Comparison of ENCODE assay signal across 1 cellular context in the genomic region with DNA sequence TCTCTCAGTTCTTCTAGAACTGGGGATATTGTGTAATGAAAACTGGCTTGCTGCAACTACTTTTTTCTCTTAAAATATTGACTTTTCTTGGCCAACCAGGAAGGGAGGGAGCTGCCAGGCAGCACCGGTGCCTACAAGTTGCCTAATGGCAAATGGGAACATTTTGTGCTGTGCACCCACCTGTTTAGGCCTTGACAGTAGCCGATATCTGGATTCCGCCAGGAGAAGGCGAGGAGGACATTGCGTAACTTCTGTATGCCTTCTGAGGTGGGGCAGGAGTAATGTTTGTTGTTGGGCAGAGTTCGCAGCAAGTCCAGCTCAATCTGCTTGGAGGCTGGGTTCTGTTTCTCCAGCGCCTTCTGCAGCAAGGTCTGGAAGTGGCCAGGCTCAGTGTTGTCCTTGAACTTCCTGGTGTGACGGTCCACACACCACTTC.
TF ChIP-seq lines count a peak whose summit lies in the region.

No MANE protein-coding gene starts in this region.

TF ChIP-seq in HepG2, 621 proteins besides CTCF, POLR2A, EP300 and RAD21 (continued from another document and continues in another):
- no peak for TF ChIP-seq GTF2F1 (IDR thresholded peaks at IDR 0.05; ENCODE audit: low read length)
- TF ChIP-seq ZNF709 (CRISPR knock-in tag; IDR thresholded peaks at IDR 0.05) = no peak
- no peak for TF ChIP-seq SIN3B (IDR thresholded peaks at IDR 0.05; ENCODE audit: low read length)
- TF ChIP-seq NR2F6 (IDR thresholded peaks at IDR 0.05) = peak; percentile 27; the same call in 1 of the 2 replicates
- peak; percentile 45; the same call in 1 of the 2 replicates for TF ChIP-seq NR2F6 (CRISPR knock-in tag; IDR thresholded peaks at IDR 0.05)
- no peak for TF ChIP-seq ZNF274 (CRISPR knock-in tag; IDR thresholded peaks at IDR 0.05)
- TF ChIP-seq IRF2 (CRISPR knock-in tag; IDR thresholded peaks at IDR 0.05) = no peak
- no peak for TF ChIP-seq ZNF782 (CRISPR knock-in tag; IDR thresholded peaks at IDR 0.05; ENCODE audit: borderline replicate concordance)
- TF ChIP-seq ZNF569 (CRISPR knock-in tag; IDR thresholded peaks at IDR 0.05; ENCODE audit: borderline replicate concordance) = no peak
- no peak for TF ChIP-seq ZNF335 (CRISPR knock-in tag; IDR thresholded peaks at IDR 0.05)
- TF ChIP-seq, protein P1, sequence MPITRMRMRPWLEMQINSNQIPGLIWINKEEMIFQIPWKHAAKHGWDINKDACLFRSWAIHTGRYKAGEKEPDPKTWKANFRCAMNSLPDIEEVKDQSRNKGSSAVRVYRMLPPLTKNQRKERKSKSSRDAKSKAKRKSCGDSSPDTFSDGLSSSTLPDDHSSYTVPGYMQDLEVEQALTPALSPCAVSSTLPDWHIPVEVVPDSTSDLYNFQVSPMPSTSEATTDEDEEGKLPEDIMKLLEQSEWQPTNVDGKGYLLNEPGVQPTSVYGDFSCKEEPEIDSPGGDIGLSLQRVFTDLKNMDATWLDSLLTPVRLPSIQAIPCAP (CRISPR knock-in tag; IDR thresholded peaks at IDR 0.05; ENCODE audit: low read depth) = no peak
- TF ChIP-seq, protein P2, sequence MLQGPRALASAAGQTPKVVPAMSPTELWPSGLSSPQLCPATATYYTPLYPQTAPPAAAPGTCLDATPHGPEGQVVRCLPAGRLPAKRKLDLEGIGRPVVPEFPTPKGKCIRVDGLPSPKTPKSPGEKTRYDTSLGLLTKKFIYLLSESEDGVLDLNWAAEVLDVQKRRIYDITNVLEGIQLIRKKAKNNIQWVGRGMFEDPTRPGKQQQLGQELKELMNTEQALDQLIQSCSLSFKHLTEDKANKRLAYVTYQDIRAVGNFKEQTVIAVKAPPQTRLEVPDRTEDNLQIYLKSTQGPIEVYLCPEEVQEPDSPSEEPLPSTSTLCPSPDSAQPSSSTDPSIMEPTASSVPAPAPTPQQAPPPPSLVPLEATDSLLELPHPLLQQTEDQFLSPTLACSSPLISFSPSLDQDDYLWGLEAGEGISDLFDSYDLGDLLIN (CRISPR knock-in tag; IDR thresholded peaks at IDR 0.05; ENCODE audit: borderline replicate concordance) = no peak
- peak; percentile 62; the same call in 1 of the 2 replicates for TF ChIP-seq ZNF441 (CRISPR knock-in tag; IDR thresholded peaks at IDR 0.05; ENCODE audit: borderline replicate concordance)
- TF ChIP-seq ZNF652 (CRISPR knock-in tag; IDR thresholded peaks at IDR 0.05; ENCODE audit: borderline replicate concordance, low read depth) = no peak
- TF ChIP-seq NFE2L1 (CRISPR knock-in tag; IDR thresholded peaks at IDR 0.05; ENCODE audit: borderline replicate concordance) = no peak
- no peak for TF ChIP-seq CREB1 (IDR thresholded peaks at IDR 0.05)
- TF ChIP-seq CREB1 (CRISPR knock-in tag; IDR thresholded peaks at IDR 0.05) = 0 out of 2 replicates have a peak, but pooled peaks have one; percentile 28
- no peak for TF ChIP-seq ZNF557 (CRISPR knock-in tag; IDR thresholded peaks at IDR 0.05)
- peak; percentile 39; the same call in 1 of the 2 replicates for TF ChIP-seq FOXO1 (CRISPR knock-in tag; IDR thresholded peaks at IDR 0.05)
- TF ChIP-seq FOXK2 (IDR thresholded peaks at IDR 0.05) = no peak
- TF ChIP-seq, protein P3, sequence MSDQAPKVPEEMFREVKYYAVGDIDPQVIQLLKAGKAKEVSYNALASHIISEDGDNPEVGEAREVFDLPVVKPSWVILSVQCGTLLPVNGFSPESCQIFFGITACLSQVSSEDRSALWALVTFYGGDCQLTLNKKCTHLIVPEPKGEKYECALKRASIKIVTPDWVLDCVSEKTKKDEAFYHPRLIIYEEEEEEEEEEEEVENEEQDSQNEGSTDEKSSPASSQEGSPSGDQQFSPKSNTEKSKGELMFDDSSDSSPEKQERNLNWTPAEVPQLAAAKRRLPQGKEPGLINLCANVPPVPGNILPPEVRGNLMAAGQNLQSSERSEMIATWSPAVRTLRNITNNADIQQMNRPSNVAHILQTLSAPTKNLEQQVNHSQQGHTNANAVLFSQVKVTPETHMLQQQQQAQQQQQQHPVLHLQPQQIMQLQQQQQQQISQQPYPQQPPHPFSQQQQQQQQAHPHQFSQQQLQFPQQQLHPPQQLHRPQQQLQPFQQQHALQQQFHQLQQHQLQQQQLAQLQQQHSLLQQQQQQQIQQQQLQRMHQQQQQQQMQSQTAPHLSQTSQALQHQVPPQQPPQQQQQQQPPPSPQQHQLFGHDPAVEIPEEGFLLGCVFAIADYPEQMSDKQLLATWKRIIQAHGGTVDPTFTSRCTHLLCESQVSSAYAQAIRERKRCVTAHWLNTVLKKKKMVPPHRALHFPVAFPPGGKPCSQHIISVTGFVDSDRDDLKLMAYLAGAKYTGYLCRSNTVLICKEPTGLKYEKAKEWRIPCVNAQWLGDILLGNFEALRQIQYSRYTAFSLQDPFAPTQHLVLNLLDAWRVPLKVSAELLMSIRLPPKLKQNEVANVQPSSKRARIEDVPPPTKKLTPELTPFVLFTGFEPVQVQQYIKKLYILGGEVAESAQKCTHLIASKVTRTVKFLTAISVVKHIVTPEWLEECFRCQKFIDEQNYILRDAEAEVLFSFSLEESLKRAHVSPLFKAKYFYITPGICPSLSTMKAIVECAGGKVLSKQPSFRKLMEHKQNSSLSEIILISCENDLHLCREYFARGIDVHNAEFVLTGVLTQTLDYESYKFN (CRISPR knock-in tag; conservative IDR thresholded peaks at IDR 0.05) = peak; percentile 51
- TF ChIP-seq, protein P4, sequence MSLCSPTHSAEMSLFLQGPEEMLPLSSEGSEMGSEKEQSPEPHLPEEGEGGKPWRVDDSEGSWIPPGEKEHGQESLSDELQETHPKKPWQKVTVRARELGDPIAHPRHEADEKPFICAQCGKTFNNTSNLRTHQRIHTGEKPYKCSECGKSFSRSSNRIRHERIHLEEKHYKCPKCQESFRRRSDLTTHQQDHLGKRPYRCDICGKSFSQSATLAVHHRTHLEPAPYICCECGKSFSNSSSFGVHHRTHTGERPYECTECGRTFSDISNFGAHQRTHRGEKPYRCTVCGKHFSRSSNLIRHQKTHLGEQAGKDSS (CRISPR knock-in tag; IDR thresholded peaks at IDR 0.05; ENCODE audit: borderline replicate concordance, low read depth) = no peak
- no peak for TF ChIP-seq ATRX (CRISPR knock-in tag; IDR thresholded peaks at IDR 0.05; ENCODE audit: borderline replicate concordance)
- TF ChIP-seq HOXA5 (CRISPR knock-in tag; IDR thresholded peaks at IDR 0.05) = 0 out of 2 replicates have a peak, but pooled peaks have one; percentile 33
- no peak for TF ChIP-seq KDM1A (CRISPR knock-in tag; IDR thresholded peaks at IDR 0.05)
- no peak for TF ChIP-seq ZKSCAN8 (CRISPR knock-in tag; IDR thresholded peaks at IDR 0.05; ENCODE audit: borderline replicate concordance)
- peak; percentile 57; the same call in 1 of the 2 replicates for TF ChIP-seq ZMYM3 (CRISPR knock-in tag; IDR thresholded peaks at IDR 0.05)
- no peak for TF ChIP-seq ZSCAN21 (CRISPR knock-in tag; IDR thresholded peaks at IDR 0.05; ENCODE audit: borderline replicate concordance)
- no peak for TF ChIP-seq STAT5B (CRISPR knock-in tag; IDR thresholded peaks at IDR 0.05)
- TF ChIP-seq MXD4 (CRISPR knock-in tag; IDR thresholded peaks at IDR 0.05) = no peak
- TF ChIP-seq, protein P5, sequence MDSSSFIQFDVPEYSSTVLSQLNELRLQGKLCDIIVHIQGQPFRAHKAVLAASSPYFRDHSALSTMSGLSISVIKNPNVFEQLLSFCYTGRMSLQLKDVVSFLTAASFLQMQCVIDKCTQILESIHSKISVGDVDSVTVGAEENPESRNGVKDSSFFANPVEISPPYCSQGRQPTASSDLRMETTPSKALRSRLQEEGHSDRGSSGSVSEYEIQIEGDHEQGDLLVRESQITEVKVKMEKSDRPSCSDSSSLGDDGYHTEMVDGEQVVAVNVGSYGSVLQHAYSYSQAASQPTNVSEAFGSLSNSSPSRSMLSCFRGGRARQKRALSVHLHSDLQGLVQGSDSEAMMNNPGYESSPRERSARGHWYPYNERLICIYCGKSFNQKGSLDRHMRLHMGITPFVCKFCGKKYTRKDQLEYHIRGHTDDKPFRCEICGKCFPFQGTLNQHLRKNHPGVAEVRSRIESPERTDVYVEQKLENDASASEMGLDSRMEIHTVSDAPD (CRISPR knock-in tag; IDR thresholded peaks at IDR 0.05) = peak; percentile 100
- TF ChIP-seq CEBPG (CRISPR knock-in tag; IDR thresholded peaks at IDR 0.05) = peak; percentile 98
- no peak for TF ChIP-seq SNRNP70 (IDR thresholded peaks at IDR 0.05; ENCODE audit: low read depth, low read length)
- no peak for TF ChIP-seq KAT2B (IDR thresholded peaks at IDR 0.05; ENCODE audit: borderline replicate concordance, low read depth, low read length)
- TF ChIP-seq, protein P6, sequence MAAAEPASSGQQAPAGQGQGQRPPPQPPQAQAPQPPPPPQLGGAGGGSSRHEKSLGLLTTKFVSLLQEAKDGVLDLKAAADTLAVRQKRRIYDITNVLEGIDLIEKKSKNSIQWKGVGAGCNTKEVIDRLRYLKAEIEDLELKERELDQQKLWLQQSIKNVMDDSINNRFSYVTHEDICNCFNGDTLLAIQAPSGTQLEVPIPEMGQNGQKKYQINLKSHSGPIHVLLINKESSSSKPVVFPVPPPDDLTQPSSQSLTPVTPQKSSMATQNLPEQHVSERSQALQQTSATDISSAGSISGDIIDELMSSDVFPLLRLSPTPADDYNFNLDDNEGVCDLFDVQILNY (CRISPR knock-in tag; conservative IDR thresholded peaks at IDR 0.05) = no peak
- no peak for TF ChIP-seq SP140L (CRISPR knock-in tag; IDR thresholded peaks at IDR 0.05; ENCODE audit: borderline replicate concordance)
- no peak for TF ChIP-seq ZFP90 (CRISPR knock-in tag; IDR thresholded peaks at IDR 0.05; ENCODE audit: borderline replicate concordance)
- TF ChIP-seq ZNF816 (CRISPR knock-in tag; IDR thresholded peaks at IDR 0.05; ENCODE audit: borderline replicate concordance) = no peak
- TF ChIP-seq ZFP62 (CRISPR knock-in tag; IDR thresholded peaks at IDR 0.05) = no peak
- TF ChIP-seq, protein P7, sequence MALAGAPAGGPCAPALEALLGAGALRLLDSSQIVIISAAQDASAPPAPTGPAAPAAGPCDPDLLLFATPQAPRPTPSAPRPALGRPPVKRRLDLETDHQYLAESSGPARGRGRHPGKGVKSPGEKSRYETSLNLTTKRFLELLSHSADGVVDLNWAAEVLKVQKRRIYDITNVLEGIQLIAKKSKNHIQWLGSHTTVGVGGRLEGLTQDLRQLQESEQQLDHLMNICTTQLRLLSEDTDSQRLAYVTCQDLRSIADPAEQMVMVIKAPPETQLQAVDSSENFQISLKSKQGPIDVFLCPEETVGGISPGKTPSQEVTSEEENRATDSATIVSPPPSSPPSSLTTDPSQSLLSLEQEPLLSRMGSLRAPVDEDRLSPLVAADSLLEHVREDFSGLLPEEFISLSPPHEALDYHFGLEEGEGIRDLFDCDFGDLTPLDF (CRISPR knock-in tag; IDR thresholded peaks at IDR 0.05) = no peak
- no peak for TF ChIP-seq NCOA5 (CRISPR knock-in tag; IDR thresholded peaks at IDR 0.05)
- TF ChIP-seq, protein P8, sequence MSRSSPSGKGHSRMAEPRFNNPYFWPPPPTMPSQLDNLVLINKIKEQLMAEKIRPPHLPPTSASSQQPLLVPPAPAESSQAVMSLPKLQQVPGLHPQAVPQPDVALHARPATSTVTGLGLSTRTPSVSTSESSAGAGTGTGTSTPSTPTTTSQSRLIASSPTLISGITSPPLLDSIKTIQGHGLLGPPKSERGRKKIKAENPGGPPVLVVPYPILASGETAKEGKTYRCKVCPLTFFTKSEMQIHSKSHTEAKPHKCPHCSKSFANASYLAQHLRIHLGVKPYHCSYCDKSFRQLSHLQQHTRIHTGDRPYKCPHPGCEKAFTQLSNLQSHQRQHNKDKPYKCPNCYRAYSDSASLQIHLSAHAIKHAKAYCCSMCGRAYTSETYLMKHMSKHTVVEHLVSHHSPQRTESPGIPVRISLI (CRISPR knock-in tag; IDR thresholded peaks at IDR 0.05; ENCODE audit: borderline replicate concordance) = no peak
- TF ChIP-seq ZNF235 (CRISPR knock-in tag; IDR thresholded peaks at IDR 0.05; ENCODE audit: borderline replicate concordance) = no peak
- TF ChIP-seq ZNF333 (CRISPR knock-in tag; IDR thresholded peaks at IDR 0.05; ENCODE audit: borderline replicate concordance) = no peak
- TF ChIP-seq, protein P9, sequence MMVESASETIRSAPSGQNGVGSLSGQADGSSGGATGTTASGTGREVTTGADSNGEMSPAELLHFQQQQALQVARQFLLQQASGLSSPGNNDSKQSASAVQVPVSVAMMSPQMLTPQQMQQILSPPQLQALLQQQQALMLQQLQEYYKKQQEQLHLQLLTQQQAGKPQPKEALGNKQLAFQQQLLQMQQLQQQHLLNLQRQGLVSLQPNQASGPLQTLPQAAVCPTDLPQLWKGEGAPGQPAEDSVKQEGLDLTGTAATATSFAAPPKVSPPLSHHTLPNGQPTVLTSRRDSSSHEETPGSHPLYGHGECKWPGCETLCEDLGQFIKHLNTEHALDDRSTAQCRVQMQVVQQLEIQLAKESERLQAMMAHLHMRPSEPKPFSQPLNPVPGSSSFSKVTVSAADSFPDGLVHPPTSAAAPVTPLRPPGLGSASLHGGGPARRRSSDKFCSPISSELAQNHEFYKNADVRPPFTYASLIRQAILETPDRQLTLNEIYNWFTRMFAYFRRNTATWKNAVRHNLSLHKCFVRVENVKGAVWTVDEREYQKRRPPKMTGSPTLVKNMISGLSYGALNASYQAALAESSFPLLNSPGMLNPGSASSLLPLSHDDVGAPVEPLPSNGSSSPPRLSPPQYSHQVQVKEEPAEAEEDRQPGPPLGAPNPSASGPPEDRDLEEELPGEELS (CRISPR knock-in tag; IDR thresholded peaks at IDR 0.05) = peak; percentile 77
- TF ChIP-seq ZIK1 (CRISPR knock-in tag; IDR thresholded peaks at IDR 0.05; ENCODE audit: borderline replicate concordance, low read depth) = no peak
- TF ChIP-seq TARDBP (CRISPR knock-in tag; IDR thresholded peaks at IDR 0.05) = peak; percentile 67
- TF ChIP-seq NFIC (IDR thresholded peaks at IDR 0.05; ENCODE audit: low read length) = no peak
- TF ChIP-seq, protein P10, sequence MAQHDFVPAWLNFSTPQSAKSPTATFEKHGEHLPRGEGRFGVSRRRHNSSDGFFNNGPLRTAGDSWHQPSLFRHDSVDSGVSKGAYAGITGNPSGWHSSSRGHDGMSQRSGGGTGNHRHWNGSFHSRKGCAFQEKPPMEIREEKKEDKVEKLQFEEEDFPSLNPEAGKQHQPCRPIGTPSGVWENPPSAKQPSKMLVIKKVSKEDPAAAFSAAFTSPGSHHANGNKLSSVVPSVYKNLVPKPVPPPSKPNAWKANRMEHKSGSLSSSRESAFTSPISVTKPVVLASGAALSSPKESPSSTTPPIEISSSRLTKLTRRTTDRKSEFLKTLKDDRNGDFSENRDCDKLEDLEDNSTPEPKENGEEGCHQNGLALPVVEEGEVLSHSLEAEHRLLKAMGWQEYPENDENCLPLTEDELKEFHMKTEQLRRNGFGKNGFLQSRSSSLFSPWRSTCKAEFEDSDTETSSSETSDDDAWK (CRISPR knock-in tag; IDR thresholded peaks at IDR 0.05) = no peak
- TF ChIP-seq, protein P11, sequence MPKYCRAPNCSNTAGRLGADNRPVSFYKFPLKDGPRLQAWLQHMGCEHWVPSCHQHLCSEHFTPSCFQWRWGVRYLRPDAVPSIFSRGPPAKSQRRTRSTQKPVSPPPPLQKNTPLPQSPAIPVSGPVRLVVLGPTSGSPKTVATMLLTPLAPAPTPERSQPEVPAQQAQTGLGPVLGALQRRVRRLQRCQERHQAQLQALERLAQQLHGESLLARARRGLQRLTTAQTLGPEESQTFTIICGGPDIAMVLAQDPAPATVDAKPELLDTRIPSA (CRISPR knock-in tag; IDR thresholded peaks at IDR 0.05; ENCODE audit: borderline replicate concordance) = no peak
